8 cellular contexts compared by ENCODE assay signal in the genomic region with DNA sequence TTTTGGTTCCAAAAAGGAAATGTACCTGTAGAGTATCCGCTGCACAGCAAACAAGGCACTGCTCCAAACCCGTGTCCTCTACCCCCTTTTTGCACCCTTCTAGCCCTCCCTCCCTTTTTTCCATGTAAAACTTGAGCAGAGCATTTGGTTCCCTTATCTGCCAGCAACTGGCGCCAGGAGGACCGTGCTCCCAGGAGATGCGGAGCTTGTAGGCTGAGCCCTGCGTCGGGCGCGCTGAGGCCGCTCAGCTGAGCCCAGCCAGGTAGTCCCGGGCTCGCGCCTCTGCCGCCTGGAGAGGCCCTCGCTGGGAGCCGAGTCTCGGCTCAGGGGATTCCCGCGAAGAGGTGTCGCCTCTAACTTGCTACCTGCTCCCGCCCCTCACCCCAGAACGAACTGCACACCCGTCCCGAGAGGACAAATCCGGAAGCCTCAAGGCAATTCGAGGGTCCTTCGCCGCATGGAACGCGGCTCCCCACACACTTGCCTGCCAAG. TPM values are rescaled to one million over a fixed set of nuclear protein-coding genes. Genes with fewer than 3 reads are reported as not detected.
DNase-seq lines count a peak whose midpoint lies in the region; ATAC-seq and TF ChIP-seq lines count a peak whose summit lies in the region.

No MANE protein-coding gene starts in this region.

- peak; percentile 29 to 35 for ATAC-seq in CD4-positive, CD25-positive, alpha-beta regulatory T cell (ENCODE audit: low read depth in 2 of 2)
- ATAC-seq in GM19328 (IDR thresholded peaks at IDR 0.05; ENCODE audit: unreplicated experiment) (peak; percentile 35), HG03439 (IDR thresholded peaks at IDR 0.05; ENCODE audit: unreplicated experiment) (peak; percentile 40), thoracic aorta (ENCODE audit: insufficient number of reproducible peaks, low FRiP score, low read depth) (peak; percentile 25)

- no peaks in the 10 kb centered on the region for H3K27me3 ChIP-seq in CD4-positive, CD25-positive, alpha-beta regulatory T cell (ENCODE audit: control insufficient read depth, insufficient read depth, low read length)
- no peaks in the 10 kb centered on the region for H3K27me3 ChIP-seq in neutrophil
- H3K27me3 ChIP-seq in thoracic aorta (replicated peaks; ENCODE audit: insufficient read depth) = no peaks in the 10 kb centered on the region

- H3K4me1 Mint-ChIP-seq in CD4-positive, CD25-positive, alpha-beta regulatory T cell = peaks cover 32 to 66% (median 46%) of the 10 kb centered on the region in 4 donors

- no peaks in the 10 kb centered on the region for H3K9me3 ChIP-seq in CD4-positive, CD25-positive, alpha-beta regulatory T cell (ENCODE audit: control insufficient read depth in 2 of 2, low read length in 2 of 2)
- H3K9me3 ChIP-seq in neutrophil (no peaks in the 10 kb centered on the region), thoracic aorta (no peaks in the 10 kb centered on the region)

- peak overlapping the region; percentile 92 for H3K27ac ChIP-seq in CD4-positive, CD25-positive, alpha-beta regulatory T cell (ENCODE audit: insufficient read depth, low read length, poor library complexity, severe bottlenecking)
- H3K27ac ChIP-seq in neutrophil (peak overlapping the region; percentile 89), thoracic aorta (peak overlapping the region; percentile 93 to 96)

- peak overlapping the region; percentile 95 to 99 (median 98) for H3K4me3 Mint-ChIP-seq in CD4-positive, CD25-positive, alpha-beta regulatory T cell

- H3K27ac Mint-ChIP-seq in CD4-positive, CD25-positive, alpha-beta regulatory T cell = peak overlapping the region; percentile 97 to 98 (median 97)

- H3K36me3 Mint-ChIP-seq in CD4-positive, CD25-positive, alpha-beta regulatory T cell = peaks cover 14% of the 10 kb centered on the region

- no peaks in the 10 kb centered on the region for H3K27me3 Mint-ChIP-seq in CD4-positive, CD25-positive, alpha-beta regulatory T cell

- TF ChIP-seq CTCF in foreskin fibroblast (IDR thresholded peaks at IDR 0.05; ENCODE audit: low read depth, low read length) (no peak), neutrophil (IDR thresholded peaks at IDR 0.05) (no peak), thoracic aorta (IDR thresholded peaks at IDR 0.05) (no peak)

- peaks cover 3% of the 10 kb centered on the region for H3K36me3 ChIP-seq in CD4-positive, CD25-positive, alpha-beta regulatory T cell (ENCODE audit: control insufficient read depth, insufficient read depth, low read length)
- H3K36me3 ChIP-seq in neutrophil (no peaks in the 10 kb centered on the region), thoracic aorta (no peaks in the 10 kb centered on the region)

- H3K4me3 ChIP-seq in CD4-positive, CD25-positive, alpha-beta regulatory T cell (ENCODE audit: low read depth, low read length) = peak overlapping the region; percentile 86
- H3K4me3 ChIP-seq in foreskin fibroblast (ENCODE audit: low read depth in 1 of 2, low read length in 2 of 2) = peak overlapping the region; percentile 79 to 92
- H3K4me3 ChIP-seq in neutrophil (ENCODE audit: low read depth in 1 of 2, low read length in 1 of 2) = peak overlapping the region; percentile 72 to 96
- H3K4me3 ChIP-seq in thoracic aorta = peak overlapping the region; percentile 95

- peaks cover 42% of the 10 kb centered on the region for H3K4me1 ChIP-seq in CD4-positive, CD25-positive, alpha-beta regulatory T cell (ENCODE audit: control insufficient read depth, insufficient read depth, low read length, poor library complexity, severe bottlenecking)
- H3K4me1 ChIP-seq in neutrophil (ENCODE audit: control insufficient read depth in 1 of 2, insufficient read depth in 1 of 2, low read depth in 1 of 2, low read length in 1 of 2) (peaks cover 15 to 18% of the 10 kb centered on the region in 2 experiments), thoracic aorta (ENCODE audit: control insufficient read depth in 1 of 2, low read depth in 2 of 2) (peaks cover 18 to 52% of the 10 kb centered on the region in 2 donors)

- DNase-seq in CD4-positive, CD25-positive, alpha-beta regulatory T cell = peak in 2 of 3 donors; percentile 67 to 68
- peak; percentile 92 for DNase-seq in activated effector memory CD4-positive, alpha-beta T cell treated with anti-CD3 and anti-CD28 coated beads, Interleukin-2, amount 50 U/mL, for 16 hours
- DNase-seq in foreskin fibroblast (peak; percentile 36 to 71), thoracic aorta (ENCODE audit: low spot score) (no peak)

- H3K9me3 Mint-ChIP-seq in CD4-positive, CD25-positive, alpha-beta regulatory T cell = no peaks in the 10 kb centered on the region

TF ChIP-seq in PFSK-1, 5 proteins besides CTCF, POLR2A, EP300 and RAD21:
- TF ChIP-seq FOXP2 (optimal IDR thresholded peaks at IDR 0.05; ENCODE audit: borderline replicate concordance, extremely low read depth, extremely low read length, insufficient read depth) = no peak
- no peak for TF ChIP-seq REST (IDR thresholded peaks at IDR 0.05; ENCODE audit: insufficient read depth in 1 of 2, low read depth in 2 of 2, low read length in 2 of 2)
- TF ChIP-seq TAF1 (IDR thresholded peaks at IDR 0.05; ENCODE audit: borderline replicate concordance, insufficient read depth, low read length) = no peak
- peak; percentile 51; the same call in 1 of the 2 replicates for TF ChIP-seq SIN3A (IDR thresholded peaks at IDR 0.05; ENCODE audit: borderline replicate concordance, insufficient read depth, low read length)
TF ChIP-seq in PFSK-1: peak in this region for 1.

RNA-seq across cellular contexts. Expression of gene TRPM7, which starts 0.6 kb away (rescaled TPM):
- total RNA-seq in CD4-positive, CD25-positive, alpha-beta regulatory T cell = 50.4 TPM
- polyA plus RNA-seq in CD4-positive, CD25-positive, alpha-beta regulatory T cell = 10 to 100 TPM in 3 of 4 donors, 1 to 10 TPM in 1; 9.4 to 12.5 (median 12.3) TPM
- 10.4 TPM for polyA plus RNA-seq in PFSK-1 (2012; ENCODE audit: insufficient read length, low read depth)
- total RNA-seq in thoracic aorta = 10 to 100 TPM; 45.9 to 61.7 TPM
